Comparison of ENCODE assay signal across 10 cellular contexts in genomic region chr18:32760391-32760790, GRCh38. TPM values are rescaled to one million over a fixed set of nuclear protein-coding genes. Genes with fewer than 3 reads are reported as not detected.
DNase-seq lines count a peak whose midpoint lies in the region; ATAC-seq and TF ChIP-seq lines count a peak whose summit lies in the region.
"Had no signal": no experiment of that assay in that cellular context is flagged by ENCODE, and none has a peak within 500 bp of the region (broad histone marks: within the 10 kb centered on the region; RNA-seq: fewer than 3 reads in every experiment).

No MANE protein-coding gene starts in this region.

- peaks cover 0 to 3% (median 0%) of the 10 kb centered on the region in 7 donors for H3K9me3 Mint-ChIP-seq in CD4-positive, CD25-positive, alpha-beta regulatory T cell

- H3K4me1 Mint-ChIP-seq in CD4-positive, CD25-positive, alpha-beta regulatory T cell, result no peaks in the 10 kb centered on the region

- H3K27me3 Mint-ChIP-seq in CD4-positive, CD25-positive, alpha-beta regulatory T cell, result peaks cover 8% of the 10 kb centered on the region

- no peak for DNase-seq in CD4-positive, CD25-positive, alpha-beta regulatory T cell
- DNase-seq in NOMO-1 treated with DMSO at 0.1 percent for 48 hours (lab: John Stamatoyannopoulos, UW; ENCODE audit: unreplicated experiment) (peak; percentile 73), activated gamma-delta T cell (lab: John Stamatoyannopoulos, UW) (no peak), brain microvascular endothelial cell (no peak), left ventricle myocardium inferior (no peak), NCI-H226 (no peak)
- DNase-seq: stimulated activated CD4-positive, alpha-beta T cell treated with anti-CD3 and anti-CD28 coated beads, Interleukin-2, amount 100 ng/mL, for 24 hours had no signal

- ATAC-seq in CD4-positive, CD25-positive, alpha-beta regulatory T cell (ENCODE audit: low read depth in 2 of 2), result peak; percentile 37 to 48
- ATAC-seq in GM19395 (IDR thresholded peaks at IDR 0.05; ENCODE audit: unreplicated experiment) (peak; percentile 97), HG02970 (IDR thresholded peaks at IDR 0.05; ENCODE audit: low FRiP score, unreplicated experiment) (peak; percentile 99)
- ATAC-seq: Panc1 had no signal

- no peaks in the 10 kb centered on the region for H3K36me3 Mint-ChIP-seq in CD4-positive, CD25-positive, alpha-beta regulatory T cell

- H3K27ac ChIP-seq in CD4-positive, CD25-positive, alpha-beta regulatory T cell (ENCODE audit: insufficient read depth, low read length, poor library complexity, severe bottlenecking), result no peak overlapping the region
- no peak overlapping the region for H3K27ac ChIP-seq in brain microvascular endothelial cell
- H3K27ac ChIP-seq in left ventricle myocardium inferior (replicated peaks), result no peak overlapping the region

- H3K4me1 ChIP-seq in CD4-positive, CD25-positive, alpha-beta regulatory T cell (ENCODE audit: control insufficient read depth, insufficient read depth, low read length, poor library complexity, severe bottlenecking), result no peaks in the 10 kb centered on the region
- no peaks in the 10 kb centered on the region for H3K4me1 ChIP-seq in left ventricle myocardium inferior

- TF ChIP-seq CTCF in brain microvascular endothelial cell (IDR thresholded peaks at IDR 0.05; ENCODE audit: low read depth, low read length, missing control alignments), result no peak
- no peak for TF ChIP-seq CTCF in left ventricle myocardium inferior (IDR thresholded peaks at IDR 0.05; ENCODE audit: borderline replicate concordance)

- no peaks in the 10 kb centered on the region for H3K27me3 ChIP-seq in CD4-positive, CD25-positive, alpha-beta regulatory T cell (ENCODE audit: control insufficient read depth, insufficient read depth, low read length)
- H3K27me3 ChIP-seq in brain microvascular endothelial cell (replicated peaks) (no peaks in the 10 kb centered on the region), left ventricle myocardium inferior (ENCODE audit: low read depth) (peaks cover 5% of the 10 kb centered on the region)

- no peak overlapping the region for H3K4me3 Mint-ChIP-seq in CD4-positive, CD25-positive, alpha-beta regulatory T cell

- intact Hi-C loops in left ventricle myocardium inferior (cut with micrococcal nuclease), result no loop called here

- H3K4me3 ChIP-seq in CD4-positive, CD25-positive, alpha-beta regulatory T cell (ENCODE audit: low read depth, low read length), result no peak overlapping the region
- H3K4me3 ChIP-seq in brain microvascular endothelial cell (ENCODE audit: low read depth, low read length), result no peak overlapping the region
- H3K4me3 ChIP-seq in left ventricle myocardium inferior, result no peak overlapping the region

- no peaks in the 10 kb centered on the region for H3K36me3 ChIP-seq in CD4-positive, CD25-positive, alpha-beta regulatory T cell (ENCODE audit: control insufficient read depth, insufficient read depth, low read length)
- H3K36me3 ChIP-seq in brain microvascular endothelial cell (replicated peaks) (no peaks in the 10 kb centered on the region), left ventricle myocardium inferior (no peaks in the 10 kb centered on the region)

- peak overlapping the region in 1 of 3 donors; percentile 21 for H3K27ac Mint-ChIP-seq in CD4-positive, CD25-positive, alpha-beta regulatory T cell

- no peaks in the 10 kb centered on the region for H3K9me3 ChIP-seq in CD4-positive, CD25-positive, alpha-beta regulatory T cell (ENCODE audit: control insufficient read depth in 2 of 2, low read length in 2 of 2)
- no peaks in the 10 kb centered on the region for H3K9me3 ChIP-seq in left ventricle myocardium inferior (replicated peaks)

- in situ Hi-C loops in brain microvascular endothelial cell (cut with HindIII; ENCODE audit: low pct_ligation_motif_present, low sequenced_read_pairs), result no loop called here

RNA-seq across cellular contexts. Expression of gene KLHL14, which starts 12.4 kb away (rescaled TPM):
- total RNA-seq in CD4-positive, CD25-positive, alpha-beta regulatory T cell, result not detected
- polyA plus RNA-seq in CD4-positive, CD25-positive, alpha-beta regulatory T cell, result under 1 TPM in 1 of 4 donors, not detected in 3; 0.20 TPM
- not detected for total RNA-seq in left ventricle myocardium inferior

Comparison
In these comparisons a context has a peak if more than half of its experiments do, and no peak if none do; other contexts are left out.
1. ATAC-seq: peak in every context shown above with its lines; median percentile 99 in HG02970; 97 in GM19395; 42 in CD4-positive, CD25-positive, alpha-beta regulatory T cell.